Comparison of ENCODE assay signal across 16 cellular contexts in the genomic region with DNA sequence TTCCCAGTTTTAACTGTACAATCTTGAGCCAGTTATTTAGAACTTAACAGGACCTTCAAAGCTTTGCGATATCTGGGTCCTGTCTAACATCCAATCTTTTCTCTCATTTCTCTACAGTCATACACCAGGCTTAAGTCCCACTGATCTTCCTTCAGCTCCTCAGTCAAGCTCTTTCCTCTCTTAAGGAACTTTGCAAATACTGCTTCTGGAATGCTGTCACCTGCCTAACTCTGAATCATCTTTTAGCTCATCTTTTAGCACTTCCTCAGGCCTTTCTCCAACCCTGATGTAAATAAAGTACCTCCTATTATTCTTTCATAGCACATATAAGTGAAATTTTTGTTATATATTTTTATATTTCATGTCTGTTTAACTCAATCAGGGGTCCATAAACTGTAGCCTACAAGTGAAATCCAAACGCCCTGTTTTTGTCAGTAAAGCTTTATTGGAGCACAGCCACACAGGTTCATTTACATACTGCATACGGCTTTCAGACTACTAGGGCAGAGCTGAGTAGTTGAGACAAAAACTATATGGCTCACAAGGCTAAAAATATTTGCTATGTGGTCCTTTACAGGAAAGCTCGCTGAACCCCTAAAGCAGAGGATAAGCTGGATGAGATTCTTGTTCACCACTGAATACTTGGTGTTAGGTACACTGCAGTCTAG.
DNase-seq lines count a peak whose midpoint lies in the region; ATAC-seq, FAIRE-seq and TF ChIP-seq lines count a peak whose summit lies in the region.
"Had no signal": no experiment of that assay in that cellular context is flagged by ENCODE, and none has a peak within 500 bp of the region (broad histone marks: within the 10 kb centered on the region; RNA-seq: fewer than 3 reads in every experiment).

No MANE protein-coding gene starts in this region.

- in situ Hi-C loops in GM23248 (cut with MboI) = no loop called here

- H3K9ac ChIP-seq in GM23248 = no peak overlapping the region

- 97 to 99% methylated on average over 4 of the region's 4 CpGs for WGBS in GM23248 (ENCODE audit: low coverage in 1 of 2, low lambda C conversion rate in 2 of 2, missing lambda C conversion rate in 2 of 2), 2 experiments

- H3K27ac ChIP-seq in GM23248 = no peak overlapping the region
- H3K27ac ChIP-seq: body of pancreas, vagina had no signal

- H3K36me3 ChIP-seq in bronchial epithelial cell (ENCODE audit: control insufficient read depth, insufficient read depth, low read length) (no peaks in the 10 kb centered on the region), GM23248 (ENCODE audit: low read depth) (no peaks in the 10 kb centered on the region)
- H3K36me3 ChIP-seq: vagina had no signal

- H2AFZ ChIP-seq in GM23248 = no peak overlapping the region

- H3F3A ChIP-seq in GM23248 (ENCODE audit: insufficient read depth) = no peaks in the 10 kb centered on the region

- peak overlapping the region; percentile 46 for H3K4me3 ChIP-seq in GM08714 (ENCODE audit: low read length)
- no peak overlapping the region for H3K4me3 ChIP-seq in bronchial epithelial cell (ENCODE audit: low read depth, low read length)
- H3K4me3 ChIP-seq in GM23248 = no peak overlapping the region
- H3K4me3 ChIP-seq: body of pancreas, vagina had no signal

- ATAC-seq in GM21360 (IDR thresholded peaks at IDR 0.05; ENCODE audit: unreplicated experiment) (peak; percentile 42), HG03460 (IDR thresholded peaks at IDR 0.05; ENCODE audit: unreplicated experiment) (peak; percentile 34), HG03280 (IDR thresholded peaks at IDR 0.05; ENCODE audit: unreplicated experiment) (no peak), HG03095 (IDR thresholded peaks at IDR 0.05; ENCODE audit: unreplicated experiment) (no peak)
- ATAC-seq: body of pancreas had no signal

- H3K4me2 ChIP-seq in GM23248 (ENCODE audit: unreplicated experiment) = no peak overlapping the region

- DNase-seq in bronchial epithelial cell (ENCODE audit: low read depth) = peak; percentile 8
- DNase-seq in NCI-H69 (lab: John Stamatoyannopoulos, UW) = no peak
- no peak for DNase-seq in GM23248
- DNase-seq: activated CD4-positive, alpha-beta T cell treated with anti-CD3 and anti-CD28 coated beads, Interleukin-2, amount 50 U/mL, for 4 hours; activated effector memory CD4-positive, alpha-beta T cell treated with Interleukin-2 at 50 U/mL for 16 hours; body of pancreas; NCI-H1105; NCI-H446; retina; stimulated activated CD4-positive, alpha-beta T cell treated with anti-CD3 and anti-CD28 coated beads, Interleukin-2, amount 100 ng/mL, for 24 hours had no signal

- no peaks in the 10 kb centered on the region for H4K20me1 ChIP-seq in GM23248 (ENCODE audit: insufficient read depth)

- H3K9me2 ChIP-seq in GM23248 (ENCODE audit: insufficient read depth) = no peaks in the 10 kb centered on the region

- H3K27me3 ChIP-seq in bronchial epithelial cell (ENCODE audit: control insufficient read depth, insufficient read depth, low read length) = no peaks in the 10 kb centered on the region
- no peaks in the 10 kb centered on the region for H3K27me3 ChIP-seq in GM23248 (replicated peaks; ENCODE audit: insufficient read depth)
- H3K27me3 ChIP-seq: body of pancreas, vagina had no signal

- H3K9me3 ChIP-seq in GM23248 (ENCODE audit: low read depth) = no peaks in the 10 kb centered on the region
- H3K9me3 ChIP-seq: body of pancreas, vagina had no signal

- H3K4me1 ChIP-seq in GM23248 (ENCODE audit: insufficient read depth) = peaks cover 3% of the 10 kb centered on the region

- no peak for FAIRE-seq in bronchial epithelial cell (lab: Jason Lieb, UNC)

- no peaks in the 10 kb centered on the region for H3K79me2 ChIP-seq in GM23248 (ENCODE audit: insufficient read depth)

- no peak for TF ChIP-seq CTCF in bronchial epithelial cell (IDR thresholded peaks at IDR 0.05; ENCODE audit: insufficient read depth, low read length, severe bottlenecking)

Comparison
In these comparisons a context has a peak if more than half of its experiments do, and no peak if none do; other contexts are left out.
1. ATAC-seq: peak in GM21360 (single experiment) and HG03460 (single experiment); none in HG03280 (single experiment) and HG03095 (single experiment).